In genomic region chr19:55677572-55678028, GRCh38 we compare ENCODE assay signal across 10 cellular contexts. TPM values are rescaled to one million over a fixed set of nuclear protein-coding genes. Genes with fewer than 3 reads are reported as not detected.
DNase-seq lines count a peak whose midpoint lies in the region; TF ChIP-seq lines count a peak whose summit lies in the region.
"Had no signal": no experiment of that assay in that cellular context is flagged by ENCODE, and none has a peak within 500 bp of the region (broad histone marks: within the 10 kb centered on the region; RNA-seq: fewer than 3 reads in every experiment).

No MANE protein-coding gene starts in this region.

- no peak for TF ChIP-seq POLR2A in NB4 (IDR thresholded peaks at IDR 0.05; ENCODE audit: extremely low read depth, insufficient read length)

- peak overlapping the region; percentile 90 for H3K27ac ChIP-seq in DOHH2 (ENCODE audit: low read depth, low read length)
- peak overlapping the region; percentile 46 for H3K27ac ChIP-seq in neutrophil
- H3K27ac ChIP-seq in dorsolateral prefrontal cortex = peak overlapping the region in 10 of 59 donors; percentile 3 to 41 (median 26)
- H3K27ac ChIP-seq: brain microvascular endothelial cell had no signal

- peak overlapping the region; percentile 90 for H3K4me3 ChIP-seq in DOHH2 (ENCODE audit: low read length)
- H3K4me3 ChIP-seq in NB4 (ENCODE audit: low read depth, low read length) = peak overlapping the region; percentile 21
- H3K4me3 ChIP-seq in neutrophil (ENCODE audit: low read depth in 1 of 2, low read length in 1 of 2) = no peak overlapping the region
- H3K4me3 ChIP-seq in dorsolateral prefrontal cortex = peak overlapping the region in 14 of 59 donors; percentile 4 to 99 (median 82)

- H3K36me3 ChIP-seq in DOHH2 (ENCODE audit: control insufficient read depth, low read length) (peaks cover 84% of the 10 kb centered on the region), neutrophil (peaks cover 57% of the 10 kb centered on the region)

- DNase-seq in NB4 (ENCODE audit: low read depth) (peak; percentile 47), dermis microvascular lymphatic vessel endothelial cell (ENCODE audit: low read depth in 2 of 2) (peak; percentile 63 to 72), HuH-7 (ENCODE audit: low spot score) (no peak), SW480 (ENCODE audit: low spot score) (no peak), dorsolateral prefrontal cortex (no peak), NCI-H1417 treated with DMSO at 0.1 percent for 48 hours (lab: John Stamatoyannopoulos, UW) (no peak)
- DNase-seq: brain microvascular endothelial cell, NCI-H1105 had no signal

- H3K4me2 ChIP-seq in DOHH2 (ENCODE audit: low read length) = peak overlapping the region; percentile 92

- H3K9me3 ChIP-seq in DOHH2 (ENCODE audit: control insufficient read depth, insufficient read depth, low read length) (no peaks in the 10 kb centered on the region), neutrophil (no peaks in the 10 kb centered on the region)

- intact Hi-C loops in dorsolateral prefrontal cortex (cut with DNase I) = no loop called here

- TF ChIP-seq CTCF in DOHH2 (IDR thresholded peaks at IDR 0.05; ENCODE audit: low read depth, low read length, poor library complexity, severe bottlenecking) (no peak), NB4 (IDR thresholded peaks at IDR 0.05; ENCODE audit: low read depth, low read length) (no peak), neutrophil (IDR thresholded peaks at IDR 0.05) (no peak), dorsolateral prefrontal cortex (IDR thresholded peaks at IDR 0.05 in 54 of 56, conservative IDR thresholded peaks at IDR 0.05 in 2 of 56; ENCODE audit: low read depth in 1 of 56, partially characterized antibody in 56 of 56) (no peak)

- no peaks in the 10 kb centered on the region for H3K27me3 ChIP-seq in DOHH2 (ENCODE audit: control insufficient read depth, low read length)
- no peaks in the 10 kb centered on the region for H3K27me3 ChIP-seq in neutrophil
- no peaks in the 10 kb centered on the region for H3K27me3 ChIP-seq in dorsolateral prefrontal cortex
- H3K27me3 ChIP-seq: brain microvascular endothelial cell had no signal

- peaks cover 91% of the 10 kb centered on the region for H3K79me2 ChIP-seq in DOHH2 (ENCODE audit: control insufficient read depth, low read length)

- H4K20me1 ChIP-seq in DOHH2 (ENCODE audit: control insufficient read depth, insufficient read depth, low read depth, low read length) = peaks cover 8% of the 10 kb centered on the region; the same call in 1 of the 2 replicates

- peaks cover 31% of the 10 kb centered on the region for H3F3A ChIP-seq in DOHH2 (ENCODE audit: control insufficient read depth, insufficient read depth)

- H3K4me1 ChIP-seq in DOHH2 (ENCODE audit: control insufficient read depth, low read length) (peaks cover 48% of the 10 kb centered on the region), neutrophil (ENCODE audit: control insufficient read depth in 1 of 2, insufficient read depth in 1 of 2, low read depth in 1 of 2, low read length in 1 of 2) (peaks cover 35% of the 10 kb centered on the region in 2 experiments)

- no peaks in the 10 kb centered on the region for H3K9me2 ChIP-seq in DOHH2 (replicated peaks; ENCODE audit: control insufficient read depth, low read length)

RNA-seq across cellular contexts. Expression of gene EPN1, which starts 2.6 kb away (rescaled TPM):
- total RNA-seq in dermis microvascular lymphatic vessel endothelial cell (25.0 and 59.2 TPM in 2 replicates), dorsolateral prefrontal cortex (100 to 1,000 TPM in 119 of 120 experiments, 10 to 100 TPM in 1; 99.1 to 200 (median 154) TPM)

RNA-seq across cellular contexts. Expression of gene U2AF2, which starts 22.8 kb away (rescaled TPM):
- total RNA-seq in dermis microvascular lymphatic vessel endothelial cell = 84.0 and 95.8 TPM in 2 replicates
- total RNA-seq in dorsolateral prefrontal cortex = 100 to 1,000 TPM in 114 of 120 experiments, 10 to 100 TPM in 6; 93.5 to 161 (median 125) TPM

RNA-seq across cellular contexts. Expression of gene CCDC106, which starts 29.6 kb away (rescaled TPM):
- 4.6 and 9.5 TPM in 2 replicates for total RNA-seq in dermis microvascular lymphatic vessel endothelial cell
- total RNA-seq in dorsolateral prefrontal cortex = 10 to 100 TPM; 20.1 to 58.1 (median 36.1) TPM

RNA-seq across cellular contexts. Expression of gene ZNF581, which starts 34.2 kb away (rescaled TPM):
- total RNA-seq in dermis microvascular lymphatic vessel endothelial cell (20.0 and 25.8 TPM in 2 replicates), dorsolateral prefrontal cortex (10 to 100 TPM in 48 of 120 experiments, 1 to 10 TPM in 72; 5.2 to 15.2 (median 9.6) TPM)

RNA-seq across cellular contexts. Expression of gene ZNF580, which starts 36.8 kb away (rescaled TPM):
- total RNA-seq in dermis microvascular lymphatic vessel endothelial cell (1.0 and 3.0 TPM in 2 replicates), dorsolateral prefrontal cortex (10 to 100 TPM; 28.3 to 56.4 (median 40.1) TPM)

Comparison
In these comparisons a context has a peak if more than half of its experiments do, and no peak if none do; other contexts are left out.
1. H3K4me3 ChIP-seq: peak in DOHH2 (single experiment) and NB4 (single experiment); none in neutrophil (0 of 2).
2. DNase-seq: peak in NB4 (single experiment) and dermis microvascular lymphatic vessel endothelial cell (2 of 2); none in HuH-7 (single experiment), SW480 (single experiment), dorsolateral prefrontal cortex (0 of 10) and NCI-H1417 treated with DMSO at 0.1 percent for 48 hours (single experiment).